8 cellular contexts compared by ENCODE assay signal in the genomic region with DNA sequence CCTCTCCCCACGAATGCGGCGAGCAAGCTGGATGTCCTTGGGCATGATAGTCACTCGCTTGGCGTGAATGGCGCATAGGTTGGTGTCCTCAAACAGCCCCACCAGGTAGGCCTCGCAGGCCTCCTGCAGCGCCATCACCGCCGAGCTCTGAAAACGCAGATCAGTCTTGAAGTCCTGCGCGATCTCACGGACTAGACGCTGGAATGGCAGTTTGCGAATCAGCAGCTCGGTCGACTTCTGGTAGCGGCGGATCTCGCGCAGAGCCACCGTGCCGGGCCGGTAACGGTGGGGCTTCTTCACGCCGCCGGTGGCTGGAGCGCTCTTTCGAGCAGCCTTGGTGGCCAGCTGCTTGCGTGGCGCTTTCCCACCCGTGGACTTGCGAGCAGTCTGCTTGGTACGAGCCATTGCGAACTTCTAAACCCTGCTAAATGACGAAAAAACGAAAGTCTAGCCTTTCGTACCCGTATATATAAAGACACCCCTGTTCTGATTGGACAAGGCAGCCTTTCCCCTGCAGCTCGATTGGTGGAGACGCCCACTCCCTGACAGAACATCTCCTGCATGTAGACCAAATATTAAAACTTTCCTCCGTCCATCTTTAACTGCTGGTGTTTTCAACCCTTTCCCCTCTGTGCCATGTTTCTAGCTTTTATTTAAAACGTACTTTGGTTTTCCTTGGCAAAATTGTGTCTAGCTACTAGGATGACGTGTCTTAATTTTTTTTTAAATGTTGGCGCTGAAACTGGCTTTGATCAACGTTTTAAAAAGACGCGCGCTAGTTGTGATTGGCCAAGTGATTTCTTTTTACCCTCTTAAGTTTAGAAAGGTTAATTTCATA.
DNase-seq lines count a peak whose midpoint lies in the region; ATAC-seq and TF ChIP-seq lines count a peak whose summit lies in the region.

No MANE protein-coding gene starts in this region.

- ATAC-seq in heart left ventricle: peak; percentile 37 to 79 (median 66)

- H3K4me1 ChIP-seq in MM.1S (ENCODE audit: low read length): no peaks in the 10 kb centered on the region; the same call in 1 of the 2 replicates
- H3K4me1 ChIP-seq in adrenal gland (replicated peaks in 1 of 2): peaks cover 15 to 34% of the 10 kb centered on the region in 2 donors
- peaks cover 0 to 46% (median 20%) of the 10 kb centered on the region in 12 donors for H3K4me1 ChIP-seq in heart left ventricle
- H3K4me1 ChIP-seq in parathyroid adenoma: no peaks in the 10 kb centered on the region

- no peaks in the 10 kb centered on the region for H4K20me1 ChIP-seq in MM.1S (ENCODE audit: insufficient read depth, low read length)

- TF ChIP-seq POLR2A in adrenal gland (IDR thresholded peaks at IDR 0.05) (peak; percentile 96 to 98), heart left ventricle (IDR thresholded peaks at IDR 0.05) (peak in 1 of 2 donors; percentile 82)

- no peaks in the 10 kb centered on the region for H3K27me3 ChIP-seq in H7 (ENCODE audit: control insufficient read depth, insufficient read depth, low read length)
- no peaks in the 10 kb centered on the region for H3K27me3 ChIP-seq in MM.1S (replicated peaks; ENCODE audit: insufficient read depth, low read length)
- no peaks in the 10 kb centered on the region for H3K27me3 ChIP-seq in adrenal gland
- peaks cover 0 to 18% (median 0%) of the 10 kb centered on the region in 9 donors for H3K27me3 ChIP-seq in heart left ventricle
- H3K27me3 ChIP-seq in parathyroid adenoma (ENCODE audit: control insufficient read depth, insufficient read depth, low read length): no peaks in the 10 kb centered on the region

- H3K36me3 ChIP-seq in H7 (replicated peaks; ENCODE audit: control insufficient read depth, insufficient read depth, low read length) (no peaks in the 10 kb centered on the region), MM.1S (replicated peaks; ENCODE audit: insufficient read depth, low read length) (no peaks in the 10 kb centered on the region), SK-N-MC (ENCODE audit: insufficient read depth, low read length) (no peaks in the 10 kb centered on the region; the same call in 1 of the 2 replicates), adrenal gland (replicated peaks in 1 of 2) (no peaks in the 10 kb centered on the region), heart left ventricle (no peaks in the 10 kb centered on the region), parathyroid adenoma (ENCODE audit: control insufficient read depth, insufficient read depth, low read length) (no peaks in the 10 kb centered on the region)

- DNase-seq in GDM1 (lab: John Stamatoyannopoulos, UW): peak; percentile 88
- DNase-seq in H7: peak; percentile 86
- DNase-seq in MM.1S: peak; percentile 91
- peak; percentile 97 for DNase-seq in SK-N-MC (ENCODE audit: low read depth, low spot score)
- peak; percentile 82 to 94 (median 90) for DNase-seq in adrenal gland
- peak; percentile 75 to 82 (median 79) for DNase-seq in heart left ventricle
- DNase-seq in HEK293T (ENCODE audit: extremely low spot score): no peak

- peaks cover 57% of the 10 kb centered on the region for H3F3A ChIP-seq in MM.1S (ENCODE audit: insufficient read depth, low read length)

- H3K79me2 ChIP-seq in MM.1S (ENCODE audit: low read length) (peaks cover 6% of the 10 kb centered on the region; the same call in 1 of the 2 replicates), parathyroid adenoma (no peaks in the 10 kb centered on the region)

- CTCF ChIA-PET in HEK293T (lab: Yijun Ruan, JAX): interaction anchor here (1.3 to 1.7 kb wide), 2 partner anchors 8 to 11 kb away, joined by 3 to 7 read pairs; a partner anchor contains a TSS

- no peaks in the 10 kb centered on the region for H3K9me2 ChIP-seq in MM.1S (replicated peaks; ENCODE audit: insufficient read depth, low read length)

- H3K4me3 ChIP-seq in H7 (ENCODE audit: insufficient read depth, low read depth, low read length): peak overlapping the region; percentile 79
- peak overlapping the region; percentile 87 for H3K4me3 ChIP-seq in MM.1S (ENCODE audit: low read length)
- H3K4me3 ChIP-seq in SK-N-MC: peak overlapping the region; percentile 100
- peak overlapping the region; percentile 27 to 80 (median 52) for H3K4me3 ChIP-seq in adrenal gland
- peak overlapping the region; percentile 15 to 77 (median 69) for H3K4me3 ChIP-seq in heart left ventricle
- H3K4me3 ChIP-seq in parathyroid adenoma (ENCODE audit: low read depth, low read length): peak overlapping the region; percentile 95

- H3K4me2 ChIP-seq in MM.1S (ENCODE audit: low read depth, low read length) (peak overlapping the region; percentile 72), parathyroid adenoma (ENCODE audit: low read length) (no peak overlapping the region)

- peak; percentile 19 for TF ChIP-seq CTCF in MM.1S (IDR thresholded peaks at IDR 0.05; ENCODE audit: low read length)
- TF ChIP-seq CTCF in adrenal gland (IDR thresholded peaks at IDR 0.05): no peak
- no peak for TF ChIP-seq CTCF in heart left ventricle (IDR thresholded peaks at IDR 0.05)
- no peak for TF ChIP-seq CTCF in parathyroid adenoma (IDR thresholded peaks at IDR 0.05)

- H3K9ac ChIP-seq in MM.1S (ENCODE audit: low read length) (peak overlapping the region; percentile 98), SK-N-MC (ENCODE audit: insufficient read length) (peak overlapping the region; percentile 97), parathyroid adenoma (no peak overlapping the region)

- H3K27ac ChIP-seq in MM.1S (ENCODE audit: low read length): peak overlapping the region; percentile 90
- H3K27ac ChIP-seq in SK-N-MC: peak overlapping the region; percentile 97
- H3K27ac ChIP-seq in adrenal gland: peak overlapping the region; percentile 91 to 98 (median 95)
- H3K27ac ChIP-seq in heart left ventricle: peak overlapping the region in 11 of 12 donors; percentile 60 to 96 (median 84)
- H3K27ac ChIP-seq in parathyroid adenoma: no peak overlapping the region

- POLR2A ChIA-PET in HEK293T (lab: Yijun Ruan, JAX): interaction anchor here (0.5 to 5.2 kb wide), 16 partner anchors 9 to 1612 kb away, joined by 3 to 167 read pairs (median 22); a partner anchor contains a TSS

- H2AFZ ChIP-seq in MM.1S (ENCODE audit: low read length) (no peak overlapping the region), parathyroid adenoma (no peak overlapping the region)

- WGBS in adrenal gland, 4 donors: 0 to 1% (median 1%) methylated on average over 19 to 51 of the region's 51 CpGs
- 3 to 5% (median 4%) methylated on average over 22 to 51 of the region's 51 CpGs for WGBS in heart left ventricle, 4 donors

- H3K9me3 ChIP-seq in MM.1S (replicated peaks; ENCODE audit: insufficient read depth, low read length) (no peaks in the 10 kb centered on the region), SK-N-MC (ENCODE audit: low read depth, low read length) (no peaks in the 10 kb centered on the region), adrenal gland (replicated peaks in 1 of 3) (no peaks in the 10 kb centered on the region), heart left ventricle (no peaks in the 10 kb centered on the region), parathyroid adenoma (ENCODE audit: control insufficient read depth, low read length) (no peaks in the 10 kb centered on the region)

- intact Hi-C loops in adrenal gland (cut with DNase I): no loop called here
- intact Hi-C loops in heart left ventricle (cut with DNase I): loop anchor here in 7 of 10 donors (5.0 to 10.0 kb wide), 7 partner anchors 40 to 175 kb away; a partner anchor contains a TSS

TF ChIP-seq in HEK293T, 16 proteins besides CTCF, POLR2A, EP300 and RAD21:
- TF ChIP-seq, protein P1, sequence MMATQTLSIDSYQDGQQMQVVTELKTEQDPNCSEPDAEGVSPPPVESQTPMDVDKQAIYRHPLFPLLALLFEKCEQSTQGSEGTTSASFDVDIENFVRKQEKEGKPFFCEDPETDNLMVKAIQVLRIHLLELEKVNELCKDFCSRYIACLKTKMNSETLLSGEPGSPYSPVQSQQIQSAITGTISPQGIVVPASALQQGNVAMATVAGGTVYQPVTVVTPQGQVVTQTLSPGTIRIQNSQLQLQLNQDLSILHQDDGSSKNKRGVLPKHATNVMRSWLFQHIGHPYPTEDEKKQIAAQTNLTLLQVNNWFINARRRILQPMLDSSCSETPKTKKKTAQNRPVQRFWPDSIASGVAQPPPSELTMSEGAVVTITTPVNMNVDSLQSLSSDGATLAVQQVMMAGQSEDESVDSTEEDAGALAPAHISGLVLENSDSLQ (IDR thresholded peaks at IDR 0.05): no peak
- no peak for TF ChIP-seq ELF4 (IDR thresholded peaks at IDR 0.05)

Comparison
In these comparisons a context has a peak if more than half of its experiments do, and no peak if none do; other contexts are left out.
1. intact Hi-C loops: an anchor here in heart left ventricle (5.0 to 10.0 kb wide); none called in adrenal gland.